ENCODE assay signal across 22 cellular contexts in genomic region chr22:29194269-29194668, GRCh38. TPM values are rescaled to one million over a fixed set of nuclear protein-coding genes. Genes with fewer than 3 reads are reported as not detected.
A peak's percentile ranks its signal among the peaks of the same experiment; 100 is the strongest.
DNase-seq lines count a peak whose midpoint lies in the region; ATAC-seq and TF ChIP-seq lines count a peak whose summit lies in the region.
"Had no signal": no experiment of that assay in that cellular context is flagged by ENCODE, and none has a peak within 500 bp of the region (broad histone marks: within the 10 kb centered on the region; RNA-seq: fewer than 3 reads in every experiment).

No MANE protein-coding gene starts in this region.

- peaks cover 4% of the 10 kb centered on the region for H3K4me1 Mint-ChIP-seq in endodermal cell
- H3K4me1 Mint-ChIP-seq: activated naive CD8-positive, alpha-beta T cell treated with anti-CD3 and anti-CD28 coated beads, Interleukin-2, amount 10 ng/mL, durations not matched to agents 7 days and 5 days; activated T-helper 17 cell treated with anti-CD3 and anti-CD28 coated beads, Interleukin-2, amount 50 U/mL, for 72 hours; stimulated activated naive CD8-positive, alpha-beta T cell treated with anti-CD3 and anti-CD28 coated beads, Interleukin-15, amount 100 ng/mL, for 72 hours had no signal

- H3K9ac ChIP-seq in Karpas-422 (ENCODE audit: low read length) (no peak overlapping the region), endodermal cell (ENCODE audit: extremely low read depth, low read length, poor library complexity, severe bottlenecking) (no peak overlapping the region)

- BruUV-seq in A673 (replicated peaks; lab: Mats Ljungman, UMichigan): no TSS peak

- H3K36me3 ChIP-seq in A673 (ENCODE audit: insufficient read depth, low read length, poor library complexity, severe bottlenecking) (no peaks in the 10 kb centered on the region), GM06990 (ENCODE audit: control insufficient read depth, insufficient read depth, low read length) (no peaks in the 10 kb centered on the region), Karpas-422 (ENCODE audit: insufficient read depth, low read length) (no peaks in the 10 kb centered on the region), endodermal cell (ENCODE audit: control insufficient read depth, insufficient read depth, low read length) (no peaks in the 10 kb centered on the region), aorta (ENCODE audit: control insufficient read depth in 1 of 2, insufficient read depth in 2 of 2, low read length in 1 of 2) (no peaks in the 10 kb centered on the region)
- H3K36me3 ChIP-seq: heart left ventricle, neutrophil, tibial nerve had no signal

- no peaks in the 10 kb centered on the region for H3K27me3 Mint-ChIP-seq in endodermal cell (ENCODE audit: insufficient read depth)
- H3K27me3 Mint-ChIP-seq: brain had no signal

- H3K4me3 ChIP-seq in A673 (ENCODE audit: low read depth, low read length, poor library complexity, severe bottlenecking) (no peak overlapping the region), GM06990 (replicated peaks; ENCODE audit: low read depth, low read length) (no peak overlapping the region), Karpas-422 (ENCODE audit: low read length) (no peak overlapping the region), endodermal cell (ENCODE audit: low read length) (no peak overlapping the region), aorta (ENCODE audit: low read length in 2 of 2) (no peak overlapping the region)
- H3K4me3 ChIP-seq: coronary artery, heart left ventricle, tibial nerve had no signal

- intact Hi-C loops in A673 (cut with micrococcal nuclease; ENCODE audit: unreplicated experiment): no loop called here
- intact Hi-C loops in aorta (cut with DNase I): no loop called here
- intact Hi-C loops in cardiac septum (cut with DNase I): no loop called here

- no peaks in the 10 kb centered on the region for H3K9me3 ChIP-seq in A673 (ENCODE audit: low read depth, low read length, poor library complexity, severe bottlenecking)
- no peaks in the 10 kb centered on the region for H3K9me3 ChIP-seq in Karpas-422 (ENCODE audit: low read length)
- H3K9me3 ChIP-seq in endodermal cell (ENCODE audit: control insufficient read depth, low read length): no peaks in the 10 kb centered on the region
- no peaks in the 10 kb centered on the region for H3K9me3 ChIP-seq in aorta (ENCODE audit: control insufficient read depth, low read length)
- H3K9me3 ChIP-seq: neutrophil had no signal

- DNase-seq in A673 (ENCODE audit: low spot score) (no peak), GM06990 (ENCODE audit: extremely low read depth, insufficient read length) (no peak), Karpas-422 (peak; percentile 66), endodermal cell (no peak), NCI-H2171 (lab: John Stamatoyannopoulos, UW) (no peak), hippocampal formation (lab: John Stamatoyannopoulos, UW) (no peak), aorta (no peak), cardiac septum (ENCODE audit: low spot score) (no peak)
- DNase-seq: activated CD4-positive, alpha-beta T cell treated with anti-CD3 and anti-CD28 coated beads for 48 hours; activated naive CD8-positive, alpha-beta T cell treated with anti-CD3 and anti-CD28 coated beads, Interleukin-2, amount 10 ng/mL, durations not matched to agents 7 days and 5 days; immature natural killer cell; NCI-H1436; NCI-H69; Right ventricle myocardium superior; stimulated activated CD4-positive, alpha-beta T cell treated with anti-CD3 and anti-CD28 coated beads, Interleukin-4, amount 100 ng/mL, for 24 hours; stimulated activated naive CD8-positive, alpha-beta T cell treated with anti-CD3 and anti-CD28 coated beads, Interleukin-15, amount 100 ng/mL, for 72 hours had no signal

- no peak overlapping the region for H3K27ac Mint-ChIP-seq in endodermal cell
- H3K27ac Mint-ChIP-seq: activated naive CD8-positive, alpha-beta T cell treated with anti-CD3 and anti-CD28 coated beads, Interleukin-2, amount 10 ng/mL, durations not matched to agents 7 days and 5 days; activated T-helper 17 cell treated with anti-CD3 and anti-CD28 coated beads, Interleukin-2, amount 50 U/mL, for 72 hours; immature natural killer cell; stimulated activated naive CD8-positive, alpha-beta T cell treated with anti-CD3 and anti-CD28 coated beads, Interleukin-15, amount 100 ng/mL, for 72 hours had no signal

- 0 out of 2 replicates have a peak, but pooled peaks have one; percentile 20 for TF ChIP-seq CTCF in A673 (conservative IDR thresholded peaks at IDR 0.05; ENCODE audit: low read depth, low read length)
- TF ChIP-seq CTCF in GM06990 (IDR thresholded peaks at IDR 0.05; ENCODE audit: insufficient read depth, low read length, poor library complexity, severe bottlenecking): peak; percentile 17
- TF ChIP-seq CTCF in endodermal cell (conservative IDR thresholded peaks at IDR 0.05): peak; percentile 69

- no peaks in the 10 kb centered on the region for H3K4me1 ChIP-seq in A673 (ENCODE audit: insufficient read depth, low read length, poor library complexity, severe bottlenecking)
- no peaks in the 10 kb centered on the region for H3K4me1 ChIP-seq in Karpas-422 (ENCODE audit: low read length)
- H3K4me1 ChIP-seq in endodermal cell (ENCODE audit: control insufficient read depth, insufficient read depth, low read length): no peaks in the 10 kb centered on the region
- H3K4me1 ChIP-seq in aorta (ENCODE audit: control insufficient read depth in 1 of 2, insufficient read depth in 2 of 2, low read length in 2 of 2): no peaks in the 10 kb centered on the region
- H3K4me1 ChIP-seq: tibial nerve had no signal

- no peaks in the 10 kb centered on the region for H3K9me2 ChIP-seq in Karpas-422 (replicated peaks; ENCODE audit: insufficient read depth, low read length)

- H3K9me3 Mint-ChIP-seq in endodermal cell: peaks cover 4% of the 10 kb centered on the region
- H3K9me3 Mint-ChIP-seq: activated naive CD8-positive, alpha-beta T cell treated with anti-CD3 and anti-CD28 coated beads, Interleukin-2, amount 10 ng/mL, durations not matched to agents 7 days and 5 days; activated T-helper 17 cell treated with anti-CD3 and anti-CD28 coated beads, Interleukin-2, amount 50 U/mL, for 72 hours had no signal

- H3K27me3 ChIP-seq in A673 (replicated peaks; ENCODE audit: insufficient read depth, low read depth, low read length, poor library complexity) (no peaks in the 10 kb centered on the region), GM06990 (replicated peaks; ENCODE audit: control insufficient read depth, insufficient read depth, low read length) (no peaks in the 10 kb centered on the region), Karpas-422 (ENCODE audit: low read length) (no peaks in the 10 kb centered on the region), endodermal cell (ENCODE audit: control insufficient read depth, insufficient read depth, low read length, poor library complexity, severe bottlenecking) (no peaks in the 10 kb centered on the region), aorta (ENCODE audit: control insufficient read depth in 1 of 2, insufficient read depth in 2 of 2, low read length in 1 of 2) (no peaks in the 10 kb centered on the region)
- H3K27me3 ChIP-seq: heart left ventricle, neutrophil, tibial nerve had no signal

- POLR2A ChIA-PET in A673 (lab: Charles Lee; ENCODE audit: low non-redundant PET): no interaction called here

- H3K27ac ChIP-seq in A673 (ENCODE audit: low read depth, low read length, poor library complexity, severe bottlenecking): no peak overlapping the region
- no peak overlapping the region for H3K27ac ChIP-seq in Karpas-422 (ENCODE audit: low read length)
- no peak overlapping the region for H3K27ac ChIP-seq in endodermal cell (ENCODE audit: low read depth, low read length)
- no peak overlapping the region for H3K27ac ChIP-seq in aorta (ENCODE audit: low read depth in 1 of 2, low read length in 2 of 2)
- H3K27ac ChIP-seq: coronary artery, heart left ventricle, neutrophil, tibial nerve had no signal

- H3K79me2 ChIP-seq in Karpas-422 (ENCODE audit: low read length): no peaks in the 10 kb centered on the region

- CTCF ChIA-PET in A673 (lab: Charles Lee): no interaction called here

- no peaks in the 10 kb centered on the region for H4K20me1 ChIP-seq in Karpas-422 (ENCODE audit: insufficient read depth, low read depth, low read length)

- ATAC-seq in aorta (ENCODE audit: low FRiP score): no peak
- ATAC-seq: activated T-helper 17 cell treated with anti-CD3 and anti-CD28 coated beads, Interleukin-2, amount 50 U/mL, for 72 hours; heart left ventricle; stimulated activated naive CD8-positive, alpha-beta T cell treated with anti-CD3 and anti-CD28 coated beads, Interleukin-15, amount 100 ng/mL, for 72 hours had no signal

- H3K4me3 Mint-ChIP-seq in endodermal cell: no peak overlapping the region
- H3K4me3 Mint-ChIP-seq: activated naive CD8-positive, alpha-beta T cell treated with anti-CD3 and anti-CD28 coated beads, Interleukin-2, amount 10 ng/mL, durations not matched to agents 7 days and 5 days; activated T-helper 17 cell treated with anti-CD3 and anti-CD28 coated beads, Interleukin-2, amount 50 U/mL, for 72 hours; brain; immature natural killer cell; stimulated activated naive CD8-positive, alpha-beta T cell treated with anti-CD3 and anti-CD28 coated beads, Interleukin-15, amount 100 ng/mL, for 72 hours had no signal

- no peak overlapping the region for H2AFZ ChIP-seq in Karpas-422 (ENCODE audit: low read length)

- H3K36me3 Mint-ChIP-seq in endodermal cell (ENCODE audit: low read depth): peaks cover 3% of the 10 kb centered on the region
- H3K36me3 Mint-ChIP-seq: activated naive CD8-positive, alpha-beta T cell treated with anti-CD3 and anti-CD28 coated beads, Interleukin-2, amount 10 ng/mL, durations not matched to agents 7 days and 5 days; brain had no signal

- 82 to 100% methylated on average over 1 to 2 of the region's 2 CpGs for WGBS in endodermal cell (ENCODE audit: insufficient coverage in 1 of 2, insufficient read length in 1 of 2), 2 experiments
- 78 to 81% methylated on average over 2 of the region's 2 CpGs for WGBS in aorta, 2 donors

- H3K4me2 ChIP-seq in Karpas-422 (ENCODE audit: low read depth, low read length, poor library complexity, severe bottlenecking): no peak overlapping the region

RNA-seq across cellular contexts. Expression of gene EMID1, which starts 11.4 kb away (rescaled TPM):
- total RNA-seq in A673 (2021) (0.15 TPM in 1 of 2 replicates, not detected in the other), endodermal cell (10 to 100 TPM; 19.8 to 41.8 TPM), aorta (1 to 10 TPM; 1.2 to 7.0 TPM), cardiac septum (1.3 TPM)
- total RNA-seq in Karpas-422 (2014; rRNA removed; shearing (Covaris generic); ENCODE audit: low replicate concordance): 0.26 and 0.32 TPM in 2 replicates
- 29.6 TPM for polyA plus RNA-seq in endodermal cell (2013, experiment 1 of 2)
- 23.9 TPM for polyA plus RNA-seq in endodermal cell (2013, experiment 2 of 2)
- under 1 TPM; 0.13 to 0.69 TPM for polyA plus RNA-seq in aorta
- total RNA-seq: activated naive CD8-positive, alpha-beta T cell treated with anti-CD3 and anti-CD28 coated beads, Interleukin-2, amount 10 ng/mL, durations not matched to agents 7 days and 5 days; activated T-helper 17 cell treated with anti-CD3 and anti-CD28 coated beads, Interleukin-2, amount 50 U/mL, for 72 hours had no signal

Comparison
In these comparisons a context has a peak if more than half of its experiments do, and no peak if none do; other contexts are left out.
1. CTCF ChIP-seq: peak in every context shown above with its lines; median percentile 69 in endodermal cell; 20 in A673; 17 in GM06990.